7 cellular contexts compared by ENCODE assay signal in the genomic region with DNA sequence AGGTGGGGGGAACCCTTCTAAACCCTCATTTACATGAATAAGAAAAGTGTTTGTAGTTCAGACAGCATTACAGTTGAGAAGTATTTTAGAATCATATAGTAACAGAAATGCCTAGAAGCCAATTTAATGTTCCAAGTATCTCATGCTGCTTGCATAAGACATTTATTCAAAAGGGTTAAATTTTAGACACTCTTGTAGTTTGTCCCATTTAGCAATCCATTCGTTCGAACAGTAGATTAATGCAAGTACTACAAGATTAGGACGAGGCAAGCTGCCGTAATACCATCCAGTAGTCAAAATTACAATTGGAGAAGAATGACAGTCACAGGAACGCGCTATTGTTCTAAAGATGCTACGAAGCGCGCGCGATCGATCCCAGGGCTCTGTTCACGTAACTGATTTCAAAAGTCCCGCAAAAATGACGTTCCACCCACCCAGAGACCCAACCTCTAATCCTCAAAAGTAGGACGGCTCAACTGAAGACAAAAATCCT. TPM values are rescaled to one million over a fixed set of nuclear protein-coding genes. Genes with fewer than 3 reads are reported as not detected.
DNase-seq lines count a peak whose midpoint lies in the region; ATAC-seq and TF ChIP-seq lines count a peak whose summit lies in the region.

No MANE protein-coding gene starts in this region.

- peaks cover 4% of the 10 kb centered on the region for H3K4me1 ChIP-seq in stomach smooth muscle (ENCODE audit: control insufficient read depth, insufficient read depth, low read length)

- DNase-seq in HFFc6 (no peak), NCI-H2081 (lab: John Stamatoyannopoulos, UW) (peak; percentile 67 to 83), immature natural killer cell (no peak), EL (no peak)

- H3K36me3 Mint-ChIP-seq in HFFc6 (ENCODE audit: low read depth) (peaks cover 24% of the 10 kb centered on the region), immature natural killer cell (no peaks in the 10 kb centered on the region)

- H3K9me3 Mint-ChIP-seq in HFFc6 (no peaks in the 10 kb centered on the region), immature natural killer cell (no peaks in the 10 kb centered on the region)

- TF ChIP-seq CTCF in HFFc6 (IDR thresholded peaks at IDR 0.05): no peak

- no peaks in the 10 kb centered on the region for H3K27me3 ChIP-seq in stomach smooth muscle (ENCODE audit: control insufficient read depth in 1 of 2, insufficient read depth in 2 of 2, low read length in 2 of 2)

- peak overlapping the region; percentile 70 to 93 for H3K4me3 ChIP-seq in stomach smooth muscle (ENCODE audit: low read length in 2 of 2)

- H3K4me1 Mint-ChIP-seq in HFFc6 (ENCODE audit: low read depth): peaks cover 65% of the 10 kb centered on the region
- H3K4me1 Mint-ChIP-seq in immature natural killer cell: peaks cover 7 to 23% of the 10 kb centered on the region in 2 donors

- no peaks in the 10 kb centered on the region for H3K9me3 ChIP-seq in stomach smooth muscle (ENCODE audit: control insufficient read depth in 2 of 2, low read length in 2 of 2)

- no peaks in the 10 kb centered on the region; the same call in 1 of the 2 replicates for H3K27me3 Mint-ChIP-seq in HFFc6 (ENCODE audit: insufficient read depth)
- peaks cover 0 to 13% (median 9%) of the 10 kb centered on the region in 3 donors for H3K27me3 Mint-ChIP-seq in immature natural killer cell (ENCODE audit: low read depth in 3 of 3)

- peak overlapping the region; percentile 91 for H3K27ac ChIP-seq in angular gyrus (ENCODE audit: low read depth, low read length)
- H3K27ac ChIP-seq in stomach smooth muscle (ENCODE audit: low read length): peak overlapping the region; percentile 88

- H3K9ac ChIP-seq in stomach smooth muscle (ENCODE audit: low read length in 2 of 2): peak overlapping the region; percentile 94 to 96

- peak overlapping the region; percentile 98 for H3K4me3 Mint-ChIP-seq in HFFc6
- H3K4me3 Mint-ChIP-seq in immature natural killer cell: peak overlapping the region; percentile 90 to 99 (median 94)

- H3K27ac Mint-ChIP-seq in HFFc6 (peak overlapping the region; percentile 98), immature natural killer cell (peak overlapping the region; percentile 86 to 97 (median 91))

- H3K36me3 ChIP-seq in stomach smooth muscle (ENCODE audit: control insufficient read depth in 2 of 2, insufficient read depth in 2 of 2, low read length in 2 of 2): peaks cover 3 to 6% of the 10 kb centered on the region in 2 donors

- ATAC-seq in GM18867 (IDR thresholded peaks at IDR 0.05; ENCODE audit: unreplicated experiment): peak; percentile 45

RNA-seq across cellular contexts. Expression of gene TMEM237, which starts 1.2 kb away (rescaled TPM):
- total RNA-seq in HFFc6 (2021; fragmentation: NEBNext Ultra II Directional; extraction: Animal tissue kit (Norgen Biotek cat#: 25700)): 10 to 100 TPM; 76.2 to 96.5 (median 83.3) TPM
- 1 to 10 TPM; 1.8 to 4.1 (median 1.9) TPM for polyA plus RNA-seq in immature natural killer cell

RNA-seq across cellular contexts. Expression of gene MPP4, which starts 56.3 kb away (rescaled TPM):
- 1 to 10 TPM; 2.7 to 6.7 (median 3.7) TPM for total RNA-seq in HFFc6 (2021; fragmentation: NEBNext Ultra II Directional; extraction: Animal tissue kit (Norgen Biotek cat#: 25700))
- polyA plus RNA-seq in immature natural killer cell: not detected

Comparison
In these comparisons a context has a peak if more than half of its experiments do, and no peak if none do; other contexts are left out.
1. DNase-seq: peak in NCI-H2081 (2 of 2); none in HFFc6 (single experiment), immature natural killer cell (0 of 3) and EL (single experiment).